Comparison of ENCODE assay signal across 4 cellular contexts in genomic region chr5:77698920-77699319, GRCh38.
TF ChIP-seq lines count a peak whose summit lies in the region.

No MANE protein-coding gene starts in this region.

TF ChIP-seq in HepG2, 621 proteins besides CTCF, POLR2A, EP300 and RAD21:
- TF ChIP-seq MAFF (IDR thresholded peaks at IDR 0.05; ENCODE audit: low read depth, low read length): peak; percentile 30; the same call in 1 of the 2 replicates
- TF ChIP-seq MAFK (conservative IDR thresholded peaks at IDR 0.05 in 1 of 2, IDR thresholded peaks at IDR 0.05 in 1 of 2; ENCODE audit: low read length in 2 of 2): peak; percentile 23 to 42; a peak in 2 of 4 replicates
- no peak for TF ChIP-seq DNMT3B (CRISPR knock-in tag; conservative IDR thresholded peaks at IDR 0.05)

TF ChIP-seq in IMR-90, 13 proteins besides CTCF, POLR2A, EP300 and RAD21:
- TF ChIP-seq MAFK (IDR thresholded peaks at IDR 0.05; ENCODE audit: low read depth, low read length) (0 out of 2 replicates have a peak, but pooled peaks have one; percentile 17), RFX5 (IDR thresholded peaks at IDR 0.05; ENCODE audit: low read depth, low read length) (no peak)

TF ChIP-seq in K562, 482 proteins besides CTCF, POLR2A, EP300 and RAD21:
- TF ChIP-seq KDM2B (CRISPR knock-in tag; IDR thresholded peaks at IDR 0.05): no peak
- peak; percentile 71 for TF ChIP-seq C11orf30 (IDR thresholded peaks at IDR 0.05; ENCODE audit: low read depth)
- TF ChIP-seq ZNF316 (IDR thresholded peaks at IDR 0.05): peak; percentile 88
- peak; percentile 46 for TF ChIP-seq MAFG (tag; conservative IDR thresholded peaks at IDR 0.05)
- TF ChIP-seq RBFOX2 (IDR thresholded peaks at IDR 0.05; ENCODE audit: low read depth, low read length): no peak

TF ChIP-seq in GM23338, 12 proteins besides CTCF, POLR2A, EP300 and RAD21:
- TF ChIP-seq STAT1 (IDR thresholded peaks at IDR 0.05; ENCODE audit: unreplicated experiment): no peak
- no peak for TF ChIP-seq NANOG (IDR thresholded peaks at IDR 0.05; ENCODE audit: borderline replicate concordance)
- no peak for TF ChIP-seq EZH2phosphoT487 (IDR thresholded peaks at IDR 0.05; ENCODE audit: unreplicated experiment)
- TF ChIP-seq ZNF114 (CRISPR knock-in tag; IDR thresholded peaks at IDR 0.05): no peak
- TF ChIP-seq ZNF331 (CRISPR knock-in tag; IDR thresholded peaks at IDR 0.05; ENCODE audit: low read depth): no peak
- TF ChIP-seq REST (IDR thresholded peaks at IDR 0.05; ENCODE audit: unreplicated experiment): no peak
TF ChIP-seq in GM23338: peak in this region for 0.
